Comparison of ENCODE assay signal across 25 cellular contexts in genomic region chr1:23337869-23338268, GRCh38. TPM values are rescaled to one million over a fixed set of nuclear protein-coding genes. Genes with fewer than 3 reads are reported as not detected.
DNase-seq lines count a peak whose midpoint lies in the region; ATAC-seq and TF ChIP-seq lines count a peak whose summit lies in the region.
"Had no signal": no experiment of that assay in that cellular context is flagged by ENCODE, and none has a peak within 500 bp of the region (broad histone marks: within the 10 kb centered on the region; RNA-seq: fewer than 3 reads in every experiment).

No MANE protein-coding gene starts in this region.

- H3K4me1 Mint-ChIP-seq in CD4-positive, alpha-beta memory T cell, result peaks cover 40 to 69% (median 53%) of the 10 kb centered on the region in 4 donors
- H3K4me1 Mint-ChIP-seq in mesothelial cell of epicardium (peaks cover 43% of the 10 kb centered on the region), T-cell (peaks cover 55 to 69% (median 58%) of the 10 kb centered on the region in 3 donors)

- no peak overlapping the region for H3K9ac ChIP-seq in GM23248

- H3K27ac ChIP-seq in CD4-positive, alpha-beta memory T cell (ENCODE audit: low read depth, low read length), result no peak overlapping the region
- H3K27ac ChIP-seq in GM23248, result peak overlapping the region; percentile 32
- H3K27ac ChIP-seq: dorsolateral prefrontal cortex, epithelial cell of prostate, skin epidermis, tibial nerve had no signal

- 35 to 41% methylated on average over 2 of the region's 2 CpGs for WGBS in GM23248 (ENCODE audit: low coverage in 1 of 2, low lambda C conversion rate in 2 of 2, missing lambda C conversion rate in 2 of 2), 2 experiments

- no peak for TF ChIP-seq CTCF in mesothelial cell of epicardium (IDR thresholded peaks at IDR 0.05; ENCODE audit: unreplicated experiment)

- no peak for ATAC-seq in GM18870 (IDR thresholded peaks at IDR 0.05; ENCODE audit: unreplicated experiment)
- no peak for ATAC-seq in T-cell (replicated peaks in 1 of 4)
- no peak for ATAC-seq in GM19035 (IDR thresholded peaks at IDR 0.05; ENCODE audit: unreplicated experiment)
- ATAC-seq: activated CD8-positive, alpha-beta memory T cell treated with anti-CD3 and anti-CD28 coated beads, Interleukin-2, amount 10 ng/mL, durations not matched to agents 7 days and 5 days; GM12878; left ventricle myocardium superior; PC-3 had no signal

- intact Hi-C loops in CD4-positive, alpha-beta memory T cell (cut with micrococcal nuclease), result no loop called here

- no peaks in the 10 kb centered on the region for H3K9me3 Mint-ChIP-seq in CD4-positive, alpha-beta memory T cell
- no peaks in the 10 kb centered on the region for H3K9me3 Mint-ChIP-seq in mesothelial cell of epicardium
- no peaks in the 10 kb centered on the region for H3K9me3 Mint-ChIP-seq in T-cell

- no peak overlapping the region for H3K4me3 ChIP-seq in CD4-positive, alpha-beta memory T cell (ENCODE audit: low read length in 2 of 2)
- H3K4me3 ChIP-seq in GM23248, result no peak overlapping the region
- H3K4me3 ChIP-seq: dorsolateral prefrontal cortex, skin epidermis, tibial nerve had no signal

- H3K9me3 ChIP-seq in CD4-positive, alpha-beta memory T cell (ENCODE audit: control insufficient read depth in 1 of 2, low read length in 2 of 2), result no peaks in the 10 kb centered on the region
- no peaks in the 10 kb centered on the region for H3K9me3 ChIP-seq in GM23248 (ENCODE audit: low read depth)
- H3K9me3 ChIP-seq: tibial nerve had no signal

- H4K20me1 ChIP-seq in GM23248 (ENCODE audit: insufficient read depth), result peaks cover 48% of the 10 kb centered on the region

- H3K27me3 Mint-ChIP-seq in CD4-positive, alpha-beta memory T cell, result no peaks in the 10 kb centered on the region
- H3K27me3 Mint-ChIP-seq in mesothelial cell of epicardium (ENCODE audit: low read depth), result no peaks in the 10 kb centered on the region
- no peaks in the 10 kb centered on the region for H3K27me3 Mint-ChIP-seq in T-cell
- H3K27me3 Mint-ChIP-seq: activated CD8-positive, alpha-beta memory T cell treated with anti-CD3 and anti-CD28 coated beads, Interleukin-2, amount 10 ng/mL, durations not matched to agents 7 days and 5 days had no signal

- H3K27ac Mint-ChIP-seq in CD4-positive, alpha-beta memory T cell, result peak overlapping the region in 6 of 7 donors; percentile 1 to 72 (median 48)
- H3K27ac Mint-ChIP-seq in mesothelial cell of epicardium, result peak overlapping the region; percentile 28
- H3K27ac Mint-ChIP-seq in T-cell, result peak overlapping the region in 1 of 2 donors; percentile 45
- H3K27ac Mint-ChIP-seq: activated CD8-positive, alpha-beta memory T cell treated with anti-CD3 and anti-CD28 coated beads, Interleukin-2, amount 10 ng/mL, durations not matched to agents 7 days and 5 days had no signal

- H3K4me3 Mint-ChIP-seq in CD4-positive, alpha-beta memory T cell, result peak overlapping the region in 2 of 8 donors; percentile 29 to 31
- H3K4me3 Mint-ChIP-seq in mesothelial cell of epicardium (no peak overlapping the region), T-cell (no peak overlapping the region)
- H3K4me3 Mint-ChIP-seq: activated CD8-positive, alpha-beta memory T cell treated with anti-CD3 and anti-CD28 coated beads, Interleukin-2, amount 10 ng/mL, durations not matched to agents 7 days and 5 days had no signal

- no peaks in the 10 kb centered on the region for H3K27me3 ChIP-seq in CD4-positive, alpha-beta memory T cell (ENCODE audit: insufficient read depth, low read length)
- no peaks in the 10 kb centered on the region for H3K27me3 ChIP-seq in GM23248 (replicated peaks; ENCODE audit: insufficient read depth)
- H3K27me3 ChIP-seq: dorsolateral prefrontal cortex, tibial nerve had no signal

- in situ Hi-C loops in GM23248 (cut with MboI), result no loop called here

- peaks cover 19 to 53% of the 10 kb centered on the region in 2 donors for H3K36me3 Mint-ChIP-seq in CD4-positive, alpha-beta memory T cell
- H3K36me3 Mint-ChIP-seq in mesothelial cell of epicardium (peaks cover 26% of the 10 kb centered on the region), T-cell (peaks cover 37% of the 10 kb centered on the region)

- POLR2A ChIA-PET in CD4-positive, alpha-beta memory T cell (lab: Charles Lee; ENCODE audit: partially characterized antibody), result interaction anchor here (1.1 kb wide), 1 partner anchor 29 kb away, joined by 3 read pairs; no protein-coding TSS in a partner anchor
- POLR2A ChIA-PET in T-cell (lab: Charles Lee), result interaction anchor here in 1 of 2 donors (0.6 to 1.1 kb wide), 3 partner anchors 10 to 30 kb away, joined by 4 to 10 read pairs (median 4); no protein-coding TSS in a partner anchor

- H3K79me2 ChIP-seq in GM23248 (ENCODE audit: insufficient read depth), result peaks cover 100% of the 10 kb centered on the region

- H3K9me2 ChIP-seq in GM23248 (ENCODE audit: insufficient read depth), result no peaks in the 10 kb centered on the region

- no peak overlapping the region for H2AFZ ChIP-seq in GM23248

- H3K4me1 ChIP-seq in CD4-positive, alpha-beta memory T cell (ENCODE audit: insufficient read depth, low read length), result peaks cover 60% of the 10 kb centered on the region
- peaks cover 52% of the 10 kb centered on the region for H3K4me1 ChIP-seq in GM23248 (ENCODE audit: insufficient read depth)

- CTCF ChIA-PET in CD4-positive, alpha-beta memory T cell (lab: Charles Lee; ENCODE audit: partially characterized antibody), result interaction anchor here (1.2 kb wide), 1 partner anchor 67 kb away, joined by 3 read pairs; no protein-coding TSS in a partner anchor
- CTCF ChIA-PET in T-cell (lab: Charles Lee), result interaction anchor here in 1 of 2 donors (0.6 kb wide), 1 partner anchor 1310 kb away, joined by 3 read pairs; no protein-coding TSS in a partner anchor

- H3K4me2 ChIP-seq in GM23248 (ENCODE audit: unreplicated experiment), result peak overlapping the region; percentile 97

- peaks cover 48% of the 10 kb centered on the region for H3F3A ChIP-seq in GM23248 (ENCODE audit: insufficient read depth)

- no peak for DNase-seq in CD4-positive, alpha-beta memory T cell
- DNase-seq in GM23248 (peak; percentile 37), amniotic epithelial cell (ENCODE audit: low read depth) (peak; percentile 33), mesothelial cell of epicardium (ENCODE audit: low spot score in 2 of 2, unreplicated experiment in 2 of 2) (no peak), T-cell (no peak), SHP77 (lab: John Stamatoyannopoulos, UW) (no peak)
- DNase-seq: activated CD4-positive, alpha-beta T cell treated with anti-CD3 and anti-CD28 coated beads for 1 hour; activated CD8-positive, alpha-beta memory T cell treated with anti-CD3 and anti-CD28 coated beads, Interleukin-2, amount 10 ng/mL, durations not matched to agents 7 days and 5 days; activated effector memory CD4-positive, alpha-beta T cell treated with Interleukin-2 at 50 U/mL for 16 hours; amniotic stem cell; DMS79; dorsolateral prefrontal cortex; hippocampal formation; left ventricle myocardium superior; midbrain; NCI-H446; PC-3; SHP77 treated with DMSO at 0.1 percent for 48 hours; stimulated activated naive CD4-positive, alpha-beta T cell had no signal

- H3K36me3 ChIP-seq in CD4-positive, alpha-beta memory T cell (ENCODE audit: insufficient read depth, low read length), result peaks cover 29% of the 10 kb centered on the region
- H3K36me3 ChIP-seq in GM23248 (ENCODE audit: low read depth), result peaks cover 43% of the 10 kb centered on the region

RNA-seq across cellular contexts. Expression of gene HNRNPR, which starts 6.2 kb away (rescaled TPM):
- 100 to 1,000 TPM; 115 to 124 TPM for total RNA-seq in CD4-positive, alpha-beta memory T cell
- 100 to 1,000 TPM; 181 to 194 TPM for polyA plus RNA-seq in CD4-positive, alpha-beta memory T cell
- total RNA-seq in GM23248 (2014; rRNA removed; shearing (Covaris generic)), result 77.5 and 91.6 TPM in 2 replicates
- polyA plus RNA-seq in GM23248 (2016; fragmentation: Nextera tagmentation; extraction: Ambion mirVana), result 124 and 126 TPM in 2 replicates
- total RNA-seq in mesothelial cell of epicardium (199 to 205 TPM (median 203 TPM) in 3 replicates), T-cell (100 to 1,000 TPM in 4 of 5 donors, 10 to 100 TPM in 1; 98.2 to 122 (median 109) TPM)

RNA-seq across cellular contexts. Expression of gene ZNF436, which starts 31.8 kb away (rescaled TPM):
- total RNA-seq in CD4-positive, alpha-beta memory T cell, result 10 to 100 TPM; 11.0 to 11.9 TPM
- polyA plus RNA-seq in CD4-positive, alpha-beta memory T cell, result 1 to 10 TPM; 1.7 to 3.5 TPM
- total RNA-seq in GM23248 (2014; rRNA removed; shearing (Covaris generic)), result 14.0 and 16.2 TPM in 2 replicates
- polyA plus RNA-seq in GM23248 (2016; fragmentation: Nextera tagmentation; extraction: Ambion mirVana), result 8.1 and 9.4 TPM in 2 replicates
- total RNA-seq in mesothelial cell of epicardium (33.7 to 35.7 TPM (median 34.6 TPM) in 3 replicates), T-cell (1 to 10 TPM; 4.6 to 9.8 (median 9.3) TPM)

Comparison
In these comparisons a context has a peak if more than half of its experiments do, and no peak if none do; other contexts are left out.
1. DNase-seq: peak in GM23248 (single experiment) and amniotic epithelial cell (single experiment); none in CD4-positive, alpha-beta memory T cell (0 of 5), mesothelial cell of epicardium (0 of 2), T-cell (0 of 34) and SHP77 (0 of 2).